25 cellular contexts compared by ENCODE assay signal in the genomic region with DNA sequence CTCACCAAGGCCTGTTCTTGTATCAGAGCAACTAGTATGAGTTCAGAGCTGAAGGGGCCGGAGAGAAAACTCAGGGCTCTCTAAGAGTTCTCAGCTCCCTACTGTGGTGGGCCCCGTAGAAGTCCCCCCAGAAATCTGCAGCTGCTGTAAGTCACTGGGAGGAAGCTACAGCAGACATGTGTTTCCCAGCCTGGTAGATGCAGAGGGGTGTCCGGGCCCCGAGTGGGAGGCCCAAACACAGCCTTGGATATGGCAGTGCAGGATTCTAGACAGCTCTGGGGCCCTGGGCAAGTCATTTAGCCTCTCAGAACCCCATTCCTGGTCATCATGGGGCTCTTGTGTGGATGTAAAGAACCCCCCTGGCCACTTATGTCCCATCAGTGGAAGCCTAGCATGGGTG. TPM values are rescaled to one million over a fixed set of nuclear protein-coding genes. Genes with fewer than 3 reads are reported as not detected.
"Had no signal": no experiment of that assay in that cellular context is flagged by ENCODE, and none has a peak within 500 bp of the region (broad histone marks: within the 10 kb centered on the region; RNA-seq: fewer than 3 reads in every experiment).

No MANE protein-coding gene starts in this region.

- ATAC-seq: activated naive CD8-positive, alpha-beta T cell treated with anti-CD3 and anti-CD28 coated beads, Interleukin-2, amount 50 U/mL, for 24 hours; body of pancreas; esophagus mucosa; T-cell had no signal

- H3K27me3 Mint-ChIP-seq: activated naive CD4-positive, alpha-beta T cell treated with anti-CD3 and anti-CD28 coated beads, Interleukin-2, amount 50 U/mL, for 24 hours; T-cell had no signal

- H3K4me3 Mint-ChIP-seq: activated CD4-positive, alpha-beta memory T cell treated with anti-CD3 and anti-CD28 coated beads, Interleukin-2, amount 10 ng/mL, durations not matched to agents 7 days and 5 days; activated CD4-positive, alpha-beta T cell treated with anti-CD3 and anti-CD28 coated beads, Interleukin-2, amount 10 ng/mL, durations not matched to agents 7 days and 5 days; activated naive CD4-positive, alpha-beta T cell treated with anti-CD3 and anti-CD28 coated beads for 36 hours; activated naive CD4-positive, alpha-beta T cell treated with anti-CD3 and anti-CD28 coated beads, Interleukin-2, amount 50 U/mL, for 24 hours; activated naive CD8-positive, alpha-beta T cell treated with anti-CD3 and anti-CD28 coated beads for 36 hours; activated naive CD8-positive, alpha-beta T cell treated with anti-CD3 and anti-CD28 coated beads, Interleukin-2, amount 50 U/mL, for 24 hours; activated T-helper 1 cell treated with anti-CD3 and anti-CD28 coated beads, Interleukin-12 subunit alpha, Interleukin-12 subunit beta, Interleukin-2, Interleukin-4 antibody, amounts not matched to agents 30 ng/mL and 10 ng/mL and 1 ng/mL, durations not matched to agents 14 hours and 24 hours and 36 hours; T-cell; T-helper 1 cell treated with Interleukin-12 subunit alpha and Interleukin-12 subunit beta and Interleukin-4 antibody, amounts not matched to agents 30 μg/mL and 1 μg/mL, for 36 hours; T-helper 2 cell treated with Interferon-gamma antibody and Interleukin-4, amounts not matched to agents 5 μg/mL and 100 μg/mL, for 36 hours had no signal

- H3K36me3 ChIP-seq: adrenal gland had no signal

- H3K27ac ChIP-seq: adrenal gland, body of pancreas had no signal

- H3K4me3 ChIP-seq: adrenal gland, body of pancreas had no signal

- DNase-seq: activated CD4-positive, alpha-beta memory T cell treated with anti-CD3 and anti-CD28 coated beads, Interleukin-2, amount 10 ng/mL, durations not matched to agents 7 days and 5 days; activated CD4-positive, alpha-beta T cell treated with anti-CD3 and anti-CD28 coated beads for 4 hours; activated CD4-positive, alpha-beta T cell treated with anti-CD3 and anti-CD28 coated beads, Interleukin-2, amount 10 ng/mL, durations not matched to agents 7 days and 5 days; activated CD4-positive, alpha-beta T cell treated with anti-CD3 and anti-CD28 coated beads, Interleukin-2, amount 50 U/mL, for 4 hours; activated CD4-positive, CD25-positive, alpha-beta regulatory T cell; activated CD4-positive, CD25-positive, alpha-beta regulatory T cell treated with anti-CD3 and anti-CD28 coated beads, Interleukin-2, amount 50 U/mL, for 72 hours; activated naive CD4-positive, alpha-beta T cell treated with anti-CD3 and anti-CD28 coated beads for 36 hours; activated naive CD8-positive, alpha-beta T cell treated with anti-CD3 and anti-CD28 coated beads for 36 hours; activated naive CD8-positive, alpha-beta T cell treated with anti-CD3 and anti-CD28 coated beads, Interleukin-2, amount 50 U/mL, for 24 hours; activated T-cell treated with anti-CD3 and anti-CD28 coated beads, Interleukin-2, amount 50 U/mL, for 1 hour; amygdala; body of pancreas; caudate nucleus; effector CD8-positive, alpha-beta T cell; foreskin fibroblast; SW 1271; T1000 had no signal

- H3K9me3 Mint-ChIP-seq: activated CD4-positive, alpha-beta memory T cell treated with anti-CD3 and anti-CD28 coated beads, Interleukin-2, amount 10 ng/mL, durations not matched to agents 7 days and 5 days; activated CD4-positive, alpha-beta T cell treated with anti-CD3 and anti-CD28 coated beads, Interleukin-2, amount 10 ng/mL, durations not matched to agents 7 days and 5 days; activated naive CD4-positive, alpha-beta T cell treated with anti-CD3 and anti-CD28 coated beads for 36 hours; activated naive CD4-positive, alpha-beta T cell treated with anti-CD3 and anti-CD28 coated beads, Interleukin-2, amount 50 U/mL, for 24 hours; activated naive CD8-positive, alpha-beta T cell treated with anti-CD3 and anti-CD28 coated beads for 36 hours; activated naive CD8-positive, alpha-beta T cell treated with anti-CD3 and anti-CD28 coated beads, Interleukin-2, amount 50 U/mL, for 24 hours; activated T-helper 1 cell treated with anti-CD3 and anti-CD28 coated beads, Interleukin-12 subunit alpha, Interleukin-12 subunit beta, Interleukin-2, Interleukin-4 antibody, amounts not matched to agents 30 ng/mL and 10 ng/mL and 1 ng/mL, durations not matched to agents 14 hours and 24 hours and 36 hours; activated T-helper 2 cell treated with anti-CD3 and anti-CD28 coated beads, Interferon-gamma antibody, Interleukin-2, Interleukin-4, amounts not matched to agents 10 μg/mL and 5 μg/mL and 100 μg/mL, durations not matched to agents 14 hours and 24 hours and 36 hours; T-cell; T-helper 1 cell treated with Interleukin-12 subunit alpha and Interleukin-12 subunit beta and Interleukin-4 antibody, amounts not matched to agents 30 μg/mL and 1 μg/mL, for 36 hours; T-helper 2 cell treated with Interferon-gamma antibody and Interleukin-4, amounts not matched to agents 5 μg/mL and 100 μg/mL, for 36 hours had no signal

- H3K27me3 ChIP-seq: adrenal gland, body of pancreas had no signal

- H3K9me3 ChIP-seq: adrenal gland, body of pancreas had no signal

- H3K4me1 ChIP-seq: adrenal gland, body of pancreas had no signal

- H3K27ac Mint-ChIP-seq: activated CD4-positive, alpha-beta memory T cell treated with anti-CD3 and anti-CD28 coated beads, Interleukin-2, amount 10 ng/mL, durations not matched to agents 7 days and 5 days; activated CD4-positive, alpha-beta T cell treated with anti-CD3 and anti-CD28 coated beads, Interleukin-2, amount 10 ng/mL, durations not matched to agents 7 days and 5 days; activated naive CD4-positive, alpha-beta T cell treated with anti-CD3 and anti-CD28 coated beads for 36 hours; activated naive CD4-positive, alpha-beta T cell treated with anti-CD3 and anti-CD28 coated beads, Interleukin-2, amount 50 U/mL, for 24 hours; activated naive CD8-positive, alpha-beta T cell treated with anti-CD3 and anti-CD28 coated beads for 36 hours; activated naive CD8-positive, alpha-beta T cell treated with anti-CD3 and anti-CD28 coated beads, Interleukin-2, amount 50 U/mL, for 24 hours; activated T-helper 1 cell treated with anti-CD3 and anti-CD28 coated beads, Interleukin-12 subunit alpha, Interleukin-12 subunit beta, Interleukin-2, Interleukin-4 antibody, amounts not matched to agents 30 ng/mL and 10 ng/mL and 1 ng/mL, durations not matched to agents 14 hours and 24 hours and 36 hours; activated T-helper 2 cell treated with anti-CD3 and anti-CD28 coated beads, Interferon-gamma antibody, Interleukin-2, Interleukin-4, amounts not matched to agents 10 μg/mL and 5 μg/mL and 100 μg/mL, durations not matched to agents 14 hours and 24 hours and 36 hours; T-cell; T-helper 1 cell treated with Interleukin-12 subunit alpha and Interleukin-12 subunit beta and Interleukin-4 antibody, amounts not matched to agents 30 μg/mL and 1 μg/mL, for 36 hours; T-helper 2 cell treated with Interferon-gamma antibody and Interleukin-4, amounts not matched to agents 5 μg/mL and 100 μg/mL, for 36 hours had no signal

- H3K36me3 Mint-ChIP-seq: activated naive CD4-positive, alpha-beta T cell treated with anti-CD3 and anti-CD28 coated beads, Interleukin-2, amount 50 U/mL, for 24 hours; activated naive CD8-positive, alpha-beta T cell treated with anti-CD3 and anti-CD28 coated beads for 36 hours; T-cell had no signal

RNA-seq across cellular contexts. Expression of a gene that starts 39.3 kb away (rescaled TPM):
- total RNA-seq: activated CD4-positive, alpha-beta memory T cell treated with anti-CD3 and anti-CD28 coated beads, Interleukin-2, amount 10 ng/mL, durations not matched to agents 7 days and 5 days; activated CD4-positive, alpha-beta T cell treated with anti-CD3 and anti-CD28 coated beads, Interleukin-2, amount 10 ng/mL, durations not matched to agents 7 days and 5 days; activated naive CD4-positive, alpha-beta T cell treated with anti-CD3 and anti-CD28 coated beads for 36 hours; activated naive CD8-positive, alpha-beta T cell treated with anti-CD3 and anti-CD28 coated beads for 36 hours; activated T-helper 1 cell treated with anti-CD3 and anti-CD28 coated beads, Interleukin-12 subunit alpha, Interleukin-12 subunit beta, Interleukin-2, Interleukin-4 antibody, amounts not matched to agents 30 ng/mL and 10 ng/mL and 1 ng/mL, durations not matched to agents 14 hours and 24 hours and 36 hours had no signal
